ENCODE assay signal across 8 cellular contexts in the genomic region with DNA sequence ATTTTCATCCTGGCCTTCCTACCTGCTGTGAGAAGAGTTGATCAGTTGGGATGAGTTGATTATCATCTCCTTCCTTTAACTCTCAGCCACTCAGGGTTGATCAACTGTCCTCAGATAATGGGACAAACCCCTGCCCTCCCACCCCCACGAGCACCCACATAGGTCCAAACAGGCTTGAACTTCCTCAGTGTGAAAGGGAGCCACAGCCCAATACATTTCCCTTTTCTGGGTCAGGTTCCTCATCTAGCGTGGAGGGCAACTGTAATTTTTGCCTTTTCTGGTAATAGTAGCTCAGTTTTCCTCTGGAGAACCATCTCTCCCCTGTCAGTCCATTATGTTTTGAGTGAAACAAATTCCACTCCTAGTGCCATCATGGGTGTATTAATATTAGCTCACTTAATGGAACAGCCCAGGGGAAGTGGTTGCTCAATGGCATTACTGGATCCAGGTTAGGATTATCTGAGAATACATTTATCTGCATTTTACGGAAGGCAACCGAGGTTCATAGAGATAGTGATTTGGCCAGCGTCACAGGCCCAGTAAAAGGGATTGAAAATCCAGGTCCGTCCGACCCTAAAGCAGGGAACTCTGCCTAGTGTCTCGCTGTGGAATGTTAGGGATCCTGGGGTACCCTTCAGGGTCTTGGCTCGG.
DNase-seq lines count a peak whose midpoint lies in the region; ATAC-seq and TF ChIP-seq lines count a peak whose summit lies in the region.

No MANE protein-coding gene starts in this region.

- no peaks in the 10 kb centered on the region for H3K27me3 ChIP-seq in neutrophil

- no peak for TF ChIP-seq CTCF in C4-2B (conservative IDR thresholded peaks at IDR 0.05)
- no peak for TF ChIP-seq CTCF in neutrophil (IDR thresholded peaks at IDR 0.05)

- peaks cover 37 to 38% of the 10 kb centered on the region in 2 experiments for H3K4me1 ChIP-seq in neutrophil (ENCODE audit: control insufficient read depth in 1 of 2, insufficient read depth in 1 of 2, low read depth in 1 of 2, low read length in 1 of 2)

- H3K4me3 ChIP-seq in neutrophil (ENCODE audit: low read depth in 1 of 2, low read length in 1 of 2) = peak overlapping the region; percentile 81 to 97

- DNase-seq in NOMO-1 treated with dmso at 0.1 percent for 144 hours (lab: John Stamatoyannopoulos, UW; ENCODE audit: unreplicated experiment) = peak; percentile 22
- no peak for DNase-seq in epithelial cell of prostate (ENCODE audit: low read depth, low spot score)
- no peak for DNase-seq in hepatic stellate cell (ENCODE audit: low spot score)

- no peaks in the 10 kb centered on the region for H3K36me3 ChIP-seq in neutrophil

- ATAC-seq in HG02870 (IDR thresholded peaks at IDR 0.05; ENCODE audit: unreplicated experiment) (no peak), HG02623 (IDR thresholded peaks at IDR 0.05; ENCODE audit: unreplicated experiment) (no peak), HG02981 (IDR thresholded peaks at IDR 0.05; ENCODE audit: unreplicated experiment) (no peak)

- H3K27ac ChIP-seq in C4-2B (peak overlapping the region; percentile 35; the same call in 1 of the 2 replicates), epithelial cell of prostate (peak overlapping the region; percentile 69), neutrophil (peak overlapping the region; percentile 91)

- H3K9me3 ChIP-seq in neutrophil = no peaks in the 10 kb centered on the region

Comparison
In these comparisons a context has a peak if more than half of its experiments do, and no peak if none do; other contexts are left out.
1. H3K27ac ChIP-seq: peak in every context shown above with its lines; median percentile 91 in neutrophil; 69 in epithelial cell of prostate; 35 in C4-2B.